In the genomic region with DNA sequence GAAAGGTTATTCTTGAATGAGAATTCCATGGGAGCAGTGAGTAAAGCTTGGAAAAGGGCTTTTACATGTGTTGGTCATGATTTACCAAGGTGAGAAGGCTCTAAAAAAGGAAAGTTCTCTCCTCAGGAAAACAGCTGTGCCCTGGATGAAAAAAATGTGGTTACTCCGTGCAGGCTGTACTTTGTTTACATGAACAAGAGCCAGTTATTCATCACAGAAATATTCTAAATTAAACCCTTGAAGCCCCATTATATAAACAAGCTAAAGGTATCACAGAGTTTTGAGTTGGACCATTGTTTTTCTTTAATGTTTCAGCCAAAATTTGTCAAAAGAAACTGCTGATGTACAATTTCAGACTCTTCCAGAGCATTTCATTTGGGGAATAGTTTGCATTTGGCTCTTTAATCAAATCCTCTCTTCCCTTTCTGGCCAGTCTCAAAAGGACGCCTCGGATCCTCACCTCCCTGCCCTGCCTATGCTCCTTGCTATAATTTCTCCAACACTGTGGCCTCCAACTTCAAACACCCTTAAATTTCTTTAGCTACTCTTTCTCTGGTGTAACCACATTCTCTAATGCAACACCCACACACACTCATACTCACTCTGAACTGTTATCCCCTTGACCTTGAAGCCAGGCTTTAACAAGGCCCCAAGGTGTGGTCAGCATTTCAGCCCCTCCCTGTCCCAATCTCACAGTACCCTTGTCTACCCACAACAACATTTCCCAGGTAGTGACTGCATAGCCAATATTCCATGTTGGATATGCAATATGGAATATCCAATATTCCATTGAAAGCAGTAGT, we compare ENCODE assay signal across 1 cellular context.
TF ChIP-seq lines count a peak whose summit lies in the region.

No MANE protein-coding gene starts in this region.

TF ChIP-seq in HEK293, 187 proteins besides CTCF, POLR2A, EP300 and RAD21 (continued from another document):
- TF ChIP-seq, protein P1, sequence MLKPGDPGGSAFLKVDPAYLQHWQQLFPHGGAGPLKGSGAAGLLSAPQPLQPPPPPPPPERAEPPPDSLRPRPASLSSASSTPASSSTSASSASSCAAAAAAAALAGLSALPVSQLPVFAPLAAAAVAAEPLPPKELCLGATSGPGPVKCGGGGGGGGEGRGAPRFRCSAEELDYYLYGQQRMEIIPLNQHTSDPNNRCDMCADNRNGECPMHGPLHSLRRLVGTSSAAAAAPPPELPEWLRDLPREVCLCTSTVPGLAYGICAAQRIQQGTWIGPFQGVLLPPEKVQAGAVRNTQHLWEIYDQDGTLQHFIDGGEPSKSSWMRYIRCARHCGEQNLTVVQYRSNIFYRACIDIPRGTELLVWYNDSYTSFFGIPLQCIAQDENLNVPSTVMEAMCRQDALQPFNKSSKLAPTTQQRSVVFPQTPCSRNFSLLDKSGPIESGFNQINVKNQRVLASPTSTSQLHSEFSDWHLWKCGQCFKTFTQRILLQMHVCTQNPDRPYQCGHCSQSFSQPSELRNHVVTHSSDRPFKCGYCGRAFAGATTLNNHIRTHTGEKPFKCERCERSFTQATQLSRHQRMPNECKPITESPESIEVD (tag by site-specific recombination; IDR thresholded peaks at IDR 0.05) = 0 out of 2 replicates have a peak, but pooled peaks have one; percentile 14
- TF ChIP-seq, protein P2, sequence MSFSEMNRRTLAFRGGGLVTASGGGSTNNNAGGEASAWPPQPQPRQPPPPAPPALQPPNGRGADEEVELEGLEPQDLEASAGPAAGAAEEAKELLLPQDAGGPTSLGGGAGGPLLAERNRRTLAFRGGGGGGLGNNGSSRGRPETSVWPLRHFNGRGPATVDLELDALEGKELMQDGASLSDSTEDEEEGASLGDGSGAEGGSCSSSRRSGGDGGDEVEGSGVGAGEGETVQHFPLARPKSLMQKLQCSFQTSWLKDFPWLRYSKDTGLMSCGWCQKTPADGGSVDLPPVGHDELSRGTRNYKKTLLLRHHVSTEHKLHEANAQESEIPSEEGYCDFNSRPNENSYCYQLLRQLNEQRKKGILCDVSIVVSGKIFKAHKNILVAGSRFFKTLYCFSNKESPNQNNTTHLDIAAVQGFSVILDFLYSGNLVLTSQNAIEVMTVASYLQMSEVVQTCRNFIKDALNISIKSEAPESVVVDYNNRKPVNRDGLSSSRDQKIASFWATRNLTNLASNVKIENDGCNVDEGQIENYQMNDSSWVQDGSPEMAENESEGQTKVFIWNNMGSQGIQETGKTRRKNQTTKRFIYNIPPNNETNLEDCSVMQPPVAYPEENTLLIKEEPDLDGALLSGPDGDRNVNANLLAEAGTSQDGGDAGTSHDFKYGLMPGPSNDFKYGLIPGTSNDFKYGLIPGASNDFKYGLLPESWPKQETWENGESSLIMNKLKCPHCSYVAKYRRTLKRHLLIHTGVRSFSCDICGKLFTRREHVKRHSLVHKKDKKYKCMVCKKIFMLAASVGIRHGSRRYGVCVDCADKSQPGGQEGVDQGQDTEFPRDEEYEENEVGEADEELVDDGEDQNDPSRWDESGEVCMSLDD (tag by site-specific recombination; IDR thresholded peaks at IDR 0.05) = no peak
